ENCODE assay signal across 18 cellular contexts in the genomic region with DNA sequence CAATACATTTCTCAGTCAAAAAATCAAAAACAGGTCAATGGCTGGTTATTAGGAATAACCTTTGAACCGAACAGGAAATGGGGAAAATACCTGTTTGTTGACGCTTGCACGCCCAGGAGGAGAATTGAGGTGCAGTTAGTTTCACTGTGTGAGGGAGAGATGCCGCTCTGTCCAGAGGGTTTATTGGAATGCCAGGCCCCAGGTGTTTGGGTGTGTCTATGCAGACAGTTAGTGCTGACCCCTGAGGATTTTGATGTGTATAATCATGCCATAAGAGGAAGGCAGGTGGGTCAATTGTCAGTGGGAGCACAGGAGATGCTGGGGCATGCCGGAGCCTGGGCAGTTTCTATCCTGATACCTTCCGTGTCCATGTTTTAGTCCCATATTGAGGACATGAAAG.
"Had no signal": no experiment of that assay in that cellular context is flagged by ENCODE, and none has a peak within 500 bp of the region (broad histone marks: within the 10 kb centered on the region; RNA-seq: fewer than 3 reads in every experiment).

No MANE protein-coding gene starts in this region.

- H3K4me3 Mint-ChIP-seq: activated T-helper 17 cell treated with anti-CD3 and anti-CD28 coated beads, Interleukin-2, amount 50 U/mL, for 72 hours; memory B cell; nephron had no signal

- H3K27ac ChIP-seq: breast epithelium, esophagus squamous epithelium, neutrophil, prostate gland, tibial nerve, uterus had no signal

- ATAC-seq: activated naive CD4-positive, alpha-beta T cell treated with anti-CD3 and anti-CD28 coated beads, Interleukin-2, amount 50 U/mL, for 72 hours; activated T-helper 17 cell treated with anti-CD3 and anti-CD28 coated beads, Interleukin-2, amount 50 U/mL, for 72 hours had no signal

- H3K4me3 ChIP-seq: breast epithelium, esophagus squamous epithelium, prostate gland, tibial nerve, uterus had no signal

- H3K9me3 Mint-ChIP-seq: activated naive CD4-positive, alpha-beta T cell treated with anti-CD3 and anti-CD28 coated beads, Interleukin-2, amount 50 U/mL, for 72 hours; activated T-helper 17 cell treated with anti-CD3 and anti-CD28 coated beads, Interleukin-2, amount 50 U/mL, for 72 hours; memory B cell had no signal

- DNase-seq: activated CD4-positive, alpha-beta T cell treated with anti-CD3 and anti-CD28 coated beads for 4 hours; activated CD4-positive, alpha-beta T cell treated with anti-CD3 and anti-CD28 coated beads, Interleukin-2, amount 50 U/mL, for 48 hours; activated CD8-positive, alpha-beta memory T cell treated with anti-CD3 and anti-CD28 coated beads for 24 hours; activated gamma-delta T cell treated with Interleukin-2 at 50 U/mL for 16 hours; activated T-cell treated with anti-CD3 and anti-CD28 coated beads, Interleukin-2, amount 50 U/mL, for 1 hour; central memory CD4-positive, alpha-beta T cell; esophagus squamous epithelium; foreskin melanocyte; stimulated activated naive CD4-positive, alpha-beta T cell; uterus had no signal

- H3K36me3 ChIP-seq: breast epithelium, esophagus squamous epithelium, neutrophil, prostate gland, tibial nerve, uterus had no signal

- H3K4me1 Mint-ChIP-seq: activated T-helper 17 cell treated with anti-CD3 and anti-CD28 coated beads, Interleukin-2, amount 50 U/mL, for 72 hours; memory B cell had no signal

- H3K36me3 Mint-ChIP-seq: memory B cell had no signal

- H3K4me1 ChIP-seq: prostate gland had no signal

- H3K27ac Mint-ChIP-seq: activated naive CD4-positive, alpha-beta T cell treated with anti-CD3 and anti-CD28 coated beads, Interleukin-2, amount 50 U/mL, for 72 hours; activated T-helper 17 cell treated with anti-CD3 and anti-CD28 coated beads, Interleukin-2, amount 50 U/mL, for 72 hours; memory B cell; nephron had no signal

- H3K9me3 ChIP-seq: breast epithelium, esophagus squamous epithelium, neutrophil, prostate gland, tibial nerve, uterus had no signal
